ENCODE assay signal across 13 cellular contexts in the genomic region with DNA sequence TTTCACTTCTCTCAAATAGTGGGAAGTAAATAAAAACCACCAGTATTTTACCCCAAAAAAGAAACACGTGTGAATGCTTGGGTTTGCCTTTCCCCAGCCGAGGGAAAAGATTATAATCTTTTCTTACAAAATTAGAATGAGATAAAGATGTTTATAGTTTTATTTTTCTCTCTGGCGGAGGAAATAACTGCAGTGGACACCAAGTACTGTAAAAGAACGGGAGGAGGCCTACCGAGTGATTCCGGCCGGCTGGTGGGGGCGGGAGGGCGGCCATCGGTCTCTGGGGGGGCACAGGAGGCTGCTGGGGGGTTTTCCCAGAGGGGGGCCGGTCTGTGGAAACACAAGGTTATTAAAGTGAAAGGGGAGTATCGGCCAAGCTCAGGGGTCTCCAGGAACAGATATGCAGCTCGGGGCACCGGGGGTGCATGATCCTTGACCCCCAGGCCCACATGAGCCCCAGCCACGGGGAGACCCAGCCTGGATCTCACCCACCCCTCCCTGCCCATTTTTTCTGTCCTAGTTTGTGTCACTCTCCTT. TPM values are rescaled to one million over a fixed set of nuclear protein-coding genes. Genes with fewer than 3 reads are reported as not detected.
DNase-seq lines count a peak whose midpoint lies in the region; ATAC-seq and TF ChIP-seq lines count a peak whose summit lies in the region.
"Had no signal": no experiment of that assay in that cellular context is flagged by ENCODE, and none has a peak within 500 bp of the region (broad histone marks: within the 10 kb centered on the region; RNA-seq: fewer than 3 reads in every experiment).

No MANE protein-coding gene starts in this region.

- no peak overlapping the region for H2AK5ac ChIP-seq in trophoblast cell (ENCODE audit: low read length)

- H3K27me3 ChIP-seq in Karpas-422 (ENCODE audit: low read length) (no peaks in the 10 kb centered on the region), mammary epithelial cell (ENCODE audit: insufficient read depth, low read length) (peaks cover 6% of the 10 kb centered on the region), trophoblast cell (ENCODE audit: insufficient read depth, low read length) (no peaks in the 10 kb centered on the region)

- dilution Hi-C loops in mammary epithelial cell (cut with HindIII; ENCODE audit: low sequenced_read_pairs) = no loop called here

- H4K20me1 ChIP-seq in Karpas-422 (ENCODE audit: insufficient read depth, low read depth, low read length) (no peaks in the 10 kb centered on the region), mammary epithelial cell (ENCODE audit: insufficient read depth, low read length) (no peaks in the 10 kb centered on the region)

- H3K36me3 ChIP-seq in Karpas-422 (ENCODE audit: insufficient read depth, low read length) (no peaks in the 10 kb centered on the region), mammary epithelial cell (ENCODE audit: insufficient read depth, low read length) (no peaks in the 10 kb centered on the region), trophoblast cell (ENCODE audit: control insufficient read depth in 1 of 2, insufficient read depth in 2 of 2, low read length in 2 of 2) (no peaks in the 10 kb centered on the region), mucosa of descending colon (ENCODE audit: low read depth) (no peaks in the 10 kb centered on the region)

- in situ Hi-C loops in mammary epithelial cell (cut with MboI; ENCODE audit: low sequenced_read_pairs in 2 of 2) = loop anchor here in 1 of 2 donors (25.0 kb wide), 1 partner anchor 344 kb away; no protein-coding TSS in a partner anchor

- peak overlapping the region; percentile 57 for H3K9ac ChIP-seq in Karpas-422 (ENCODE audit: low read length)
- no peak overlapping the region for H3K9ac ChIP-seq in mammary epithelial cell (ENCODE audit: insufficient read depth, low read length)
- H3K9ac ChIP-seq in trophoblast cell (ENCODE audit: low read length) = no peak overlapping the region

- no peak for DNase-seq in CD14-positive monocyte (ENCODE audit: low spot score)
- DNase-seq in Karpas-422 = no peak
- no peak for DNase-seq in mammary epithelial cell
- no peak for DNase-seq in trophoblast cell
- DNase-seq in DMS53 (lab: John Stamatoyannopoulos, UW) = no peak
- DNase-seq in mucosa of descending colon = no peak
- no peak for DNase-seq in DMS153 treated with DMSO at 0.1 percent for 48 hours (lab: John Stamatoyannopoulos, UW; ENCODE audit: unreplicated experiment)

- peaks cover 92 to 96% of the 10 kb centered on the region in 2 donors for H3K36me3 Mint-ChIP-seq in CD14-positive monocyte

- H2BK120ac ChIP-seq in trophoblast cell (ENCODE audit: insufficient read depth, low read length, poor library complexity) = no peak overlapping the region

- 11% methylated on average over 3 of the region's 15 CpGs for WGBS in mammary epithelial cell (ENCODE audit: low coverage, missing lambda C conversion rate)
- no CpG with 5 or more reads among the region's 15 CpGs for WGBS in trophoblast cell (ENCODE audit: extremely low coverage, insufficient coverage, insufficient read length)

- peak overlapping the region; percentile 88 for H3K27ac ChIP-seq in Karpas-422 (ENCODE audit: low read length)
- H3K27ac ChIP-seq in mammary epithelial cell (ENCODE audit: insufficient read depth, low read depth, low read length) = no peak overlapping the region
- H3K27ac ChIP-seq in trophoblast cell (ENCODE audit: low read depth, low read length) = no peak overlapping the region
- H3K27ac ChIP-seq: foreskin keratinocyte had no signal

- H3K4me3 ChIP-seq in Karpas-422 (ENCODE audit: low read length) (peak overlapping the region; percentile 52), mammary epithelial cell (replicated peaks in 1 of 3; ENCODE audit: insufficient read depth in 1 of 3, low read depth in 2 of 3, low read length in 3 of 3) (no peak overlapping the region), trophoblast cell (ENCODE audit: low read depth, low read length) (no peak overlapping the region), mucosa of descending colon (no peak overlapping the region)

- ATAC-seq in GM21447 (IDR thresholded peaks at IDR 0.05; ENCODE audit: unreplicated experiment) = no peak
- ATAC-seq in mucosa of descending colon = no peak

- no peak overlapping the region for H3K23ac ChIP-seq in trophoblast cell (ENCODE audit: low read length)

- H3K9me3 Mint-ChIP-seq in CD14-positive monocyte = peaks cover 0 to 2% (median 0%) of the 10 kb centered on the region in 7 donors

- CTCF ChIA-PET in mammary epithelial cell (lab: Charles Lee; ENCODE audit: low non-redundant PET) = no interaction called here

- no TSS peak for BruUV-seq in mammary epithelial cell (replicated peaks; lab: Mats Ljungman, UMichigan)

- peak overlapping the region; percentile 76 for H3K4me2 ChIP-seq in Karpas-422 (ENCODE audit: low read depth, low read length, poor library complexity, severe bottlenecking)
- peak overlapping the region; percentile 6 for H3K4me2 ChIP-seq in mammary epithelial cell (ENCODE audit: insufficient read depth, low read depth, low read length)
- no peak overlapping the region for H3K4me2 ChIP-seq in trophoblast cell (ENCODE audit: low read length)

- H3K27ac Mint-ChIP-seq in CD14-positive monocyte = peak overlapping the region; percentile 96 to 100 (median 98)

- H2BK12ac ChIP-seq in trophoblast cell (ENCODE audit: low read length) = no peak overlapping the region

- no peak overlapping the region for H3K18ac ChIP-seq in trophoblast cell (ENCODE audit: low read length)

- peaks cover 0 to 1% (median 0%) of the 10 kb centered on the region in 3 donors for H3K27me3 Mint-ChIP-seq in CD14-positive monocyte (ENCODE audit: low read depth in 3 of 3)

- H2AFZ ChIP-seq in Karpas-422 (ENCODE audit: low read length) = peak overlapping the region; percentile 59; the same call in 1 of the 2 replicates
- H2AFZ ChIP-seq in mammary epithelial cell (ENCODE audit: low read depth, low read length) = no peak overlapping the region
- no peak overlapping the region for H2AFZ ChIP-seq in trophoblast cell (ENCODE audit: insufficient read depth, low read length, poor library complexity)

- H2BK5ac ChIP-seq in trophoblast cell (ENCODE audit: low read depth, low read length, poor library complexity) = no peak overlapping the region

- H3K4me1 Mint-ChIP-seq in CD14-positive monocyte = peaks cover 53% of the 10 kb centered on the region

- peak overlapping the region; percentile 24 to 63 for H3K4me3 Mint-ChIP-seq in CD14-positive monocyte

- H3K79me1 ChIP-seq in trophoblast cell (ENCODE audit: low read length) = peaks cover 2% of the 10 kb centered on the region

- H3K4me1 ChIP-seq in Karpas-422 (ENCODE audit: low read length) (peaks cover 61% of the 10 kb centered on the region), mammary epithelial cell (ENCODE audit: insufficient read depth, low read length) (no peaks in the 10 kb centered on the region), trophoblast cell (ENCODE audit: control insufficient read depth in 1 of 2, insufficient read depth in 2 of 2, low read length in 2 of 2) (peaks cover 6 to 11% of the 10 kb centered on the region in 2 experiments), mucosa of descending colon (ENCODE audit: low read depth) (no peaks in the 10 kb centered on the region)
- H3K4me1 ChIP-seq: foreskin keratinocyte had no signal

- H3K9me3 ChIP-seq in Karpas-422 (ENCODE audit: low read length) = no peaks in the 10 kb centered on the region
- H3K9me3 ChIP-seq in mammary epithelial cell (replicated peaks; ENCODE audit: insufficient read depth, low read length) = no peaks in the 10 kb centered on the region
- no peaks in the 10 kb centered on the region for H3K9me3 ChIP-seq in trophoblast cell (ENCODE audit: insufficient read depth, low read depth, low read length)
- no peaks in the 10 kb centered on the region for H3K9me3 ChIP-seq in mucosa of descending colon

- H3K79me2 ChIP-seq in Karpas-422 (ENCODE audit: low read length) (no peaks in the 10 kb centered on the region), mammary epithelial cell (ENCODE audit: insufficient read depth, low read length) (no peaks in the 10 kb centered on the region), trophoblast cell (ENCODE audit: control insufficient read depth, insufficient read depth, low read length, poor library complexity) (no peaks in the 10 kb centered on the region)

- H3K14ac ChIP-seq in trophoblast cell (ENCODE audit: low read length) = no peak overlapping the region

- no peaks in the 10 kb centered on the region for H3K9me2 ChIP-seq in Karpas-422 (replicated peaks; ENCODE audit: insufficient read depth, low read length)

- no peak overlapping the region for H4K12ac ChIP-seq in trophoblast cell (ENCODE audit: low read depth, low read length)

- no peak overlapping the region for H3K4ac ChIP-seq in trophoblast cell (ENCODE audit: low read depth, low read length)

- intact Hi-C loops in CD14-positive monocyte (cut with micrococcal nuclease) (loop anchor here (5.0 kb wide), 5 partner anchors 34 to 154 kb away; no protein-coding TSS in a partner anchor), mammary epithelial cell (cut with micrococcal nuclease) (loop anchor here (1.0 kb wide), 3 partner anchors 42 to 152 kb away; no protein-coding TSS in a partner anchor), mucosa of descending colon (cut with DNase I, micrococcal nuclease) (no loop called here)

- H4K91ac ChIP-seq in trophoblast cell (ENCODE audit: low read depth, low read length) = peak overlapping the region; percentile 37

- TF ChIP-seq CTCF in CD14-positive monocyte (IDR thresholded peaks at IDR 0.05) = peak; percentile 17
- no peak for TF ChIP-seq CTCF in mammary epithelial cell (conservative IDR thresholded peaks at IDR 0.05 in 1 of 2, IDR thresholded peaks at IDR 0.05 in 1 of 2; ENCODE audit: extremely low read depth in 1 of 2, insufficient read depth in 1 of 2, low read depth in 1 of 2, low read length in 2 of 2)
- no peak for TF ChIP-seq CTCF in mucosa of descending colon (IDR thresholded peaks at IDR 0.05)

- H4K8ac ChIP-seq in trophoblast cell (ENCODE audit: low read depth, low read length) = no peak overlapping the region

RNA-seq across cellular contexts. Expression of a gene that starts 29.4 kb away (rescaled TPM):
- polyA plus RNA-seq in CD14-positive monocyte (10 to 100 TPM; 52.0 to 89.5 TPM), mammary epithelial cell (not detected)
- 0.22 and 0.82 TPM in 2 replicates for total RNA-seq in Karpas-422 (2014; rRNA removed; shearing (Covaris generic); ENCODE audit: low replicate concordance)
- total RNA-seq in mammary epithelial cell (not detected), mucosa of descending colon (10 to 100 TPM; 13.5 to 24.5 (median 22.9) TPM)
- polyA minus RNA-seq in mammary epithelial cell = not detected
- polyA plus RNA-seq in trophoblast cell (2013) = 0.15 and 0.19 TPM in 2 replicates
- total RNA-seq: bronchial epithelial cell, foreskin keratinocyte had no signal
- polyA plus RNA-seq: foreskin keratinocyte had no signal

RNA-seq across cellular contexts. Expression of a gene that starts 35.4 kb away (rescaled TPM):
- polyA plus RNA-seq in CD14-positive monocyte = under 1 TPM in 1 of 2 donors, not detected in 1; 0.46 TPM
- 7.8 TPM in 1 of 2 replicates, not detected in the other for total RNA-seq in Karpas-422 (2014; rRNA removed; shearing (Covaris generic); ENCODE audit: low replicate concordance)
- total RNA-seq in mammary epithelial cell = not detected
- not detected for polyA plus RNA-seq in mammary epithelial cell
- polyA minus RNA-seq in mammary epithelial cell = not detected
- polyA plus RNA-seq in trophoblast cell (2013) = not detected in 2 replicates
- not detected for total RNA-seq in mucosa of descending colon
- total RNA-seq: bronchial epithelial cell, foreskin keratinocyte, H4, mononuclear cell, ureter had no signal
- polyA plus RNA-seq: foreskin keratinocyte had no signal

Comparison
In these comparisons a context has a peak if more than half of its experiments do, and no peak if none do; other contexts are left out.
1. intact Hi-C loops: an anchor here in CD14-positive monocyte (5.0 kb wide) and mammary epithelial cell (1.0 kb wide); none called in mucosa of descending colon.